In genomic region chr20:23118766-23119165, GRCh38 we compare ENCODE assay signal across 18 cellular contexts. TPM values are rescaled to one million over a fixed set of nuclear protein-coding genes. Genes with fewer than 3 reads are reported as not detected.
"Had no signal": no experiment of that assay in that cellular context is flagged by ENCODE, and none has a peak within 500 bp of the region (broad histone marks: within the 10 kb centered on the region; RNA-seq: fewer than 3 reads in every experiment).

No MANE protein-coding gene starts in this region.

- H3K4me3 Mint-ChIP-seq: activated B cell treated with CpG ODN at 0.5 μM for 24 hours; activated CD4-positive, alpha-beta memory T cell treated with anti-CD3 and anti-CD28 coated beads, Interleukin-2, amount 10 ng/mL, durations not matched to agents 7 days and 5 days; activated naive CD4-positive, alpha-beta T cell treated with anti-CD3 and anti-CD28 coated beads for 36 hours; activated T-cell treated with anti-CD3 and anti-CD28 coated beads, Interleukin-2, amount 50 U/mL, for 4 hours; brain; mesothelial cell of epicardium; natural killer cell treated with Interleukin-12 subunit alpha and Interleukin-12 subunit beta and Interleukin-15 and Interleukin-18, amount 100 ng/mL, for 72 hours; stimulated activated naive CD8-positive, alpha-beta T cell treated with anti-CD3 and anti-CD28 coated beads, Interleukin-15, Interleukin-2, amounts not matched to agents 100 ng/mL and 50 ng/mL, for 24 hours; T-cell; type B pancreatic cell had no signal

- ATAC-seq: activated T-cell treated with anti-CD3 and anti-CD28 coated beads, Interleukin-2, amount 50 U/mL, for 4 hours; gastrocnemius medialis; natural killer cell treated with Interleukin-12 subunit alpha and Interleukin-12 subunit beta and Interleukin-15 and Interleukin-18, amount 100 ng/mL, for 72 hours; T-cell had no signal

- H3K36me3 Mint-ChIP-seq: brain; mesothelial cell of epicardium; natural killer cell treated with Interleukin-12 subunit alpha and Interleukin-12 subunit beta and Interleukin-15 and Interleukin-18, amount 100 ng/mL, for 72 hours; T-cell; type B pancreatic cell had no signal

- H3K4me1 ChIP-seq: colonic mucosa had no signal

- H3K27me3 Mint-ChIP-seq: T-cell had no signal

- H3K9me3 ChIP-seq: colonic mucosa, gastrocnemius medialis had no signal

- H3K36me3 ChIP-seq: colonic mucosa, gastrocnemius medialis had no signal

- H3K9me3 Mint-ChIP-seq: activated B cell treated with CpG ODN at 0.5 μM for 24 hours; activated CD4-positive, alpha-beta memory T cell treated with anti-CD3 and anti-CD28 coated beads, Interleukin-2, amount 10 ng/mL, durations not matched to agents 7 days and 5 days; activated naive CD4-positive, alpha-beta T cell treated with anti-CD3 and anti-CD28 coated beads for 36 hours; activated T-cell treated with anti-CD3 and anti-CD28 coated beads, Interleukin-2, amount 50 U/mL, for 4 hours; mesothelial cell of epicardium; natural killer cell treated with Interleukin-12 subunit alpha and Interleukin-12 subunit beta and Interleukin-15 and Interleukin-18, amount 100 ng/mL, for 72 hours; stimulated activated naive CD8-positive, alpha-beta T cell treated with anti-CD3 and anti-CD28 coated beads, Interleukin-15, Interleukin-2, amounts not matched to agents 100 ng/mL and 50 ng/mL, for 24 hours; T-cell; type B pancreatic cell had no signal

- DNase-seq: activated B cell treated with CpG ODN at 0.5 μM for 24 hours; activated CD4-positive, alpha-beta memory T cell treated with anti-CD3 and anti-CD28 coated beads, Interleukin-2, amount 10 ng/mL, durations not matched to agents 7 days and 5 days; activated CD4-positive, alpha-beta T cell treated with anti-CD3 and anti-CD28 coated beads for 4 hours; activated naive CD4-positive, alpha-beta T cell treated with anti-CD3 and anti-CD28 coated beads for 36 hours; activated T-cell treated with anti-CD3 and anti-CD28 coated beads, Interleukin-2, amount 50 U/mL, for 4 hours; central memory CD4-positive, alpha-beta T cell; colonic mucosa; erythroblast; gastrocnemius medialis; head of caudate nucleus; nucleus accumbens; retina; T-cell had no signal

- H3K27ac ChIP-seq: colonic mucosa had no signal

- H3K27ac Mint-ChIP-seq: activated B cell treated with CpG ODN at 0.5 μM for 24 hours; activated CD4-positive, alpha-beta memory T cell treated with anti-CD3 and anti-CD28 coated beads, Interleukin-2, amount 10 ng/mL, durations not matched to agents 7 days and 5 days; activated naive CD4-positive, alpha-beta T cell treated with anti-CD3 and anti-CD28 coated beads for 36 hours; mesothelial cell of epicardium; natural killer cell treated with Interleukin-12 subunit alpha and Interleukin-12 subunit beta and Interleukin-15 and Interleukin-18, amount 100 ng/mL, for 72 hours; stimulated activated naive CD8-positive, alpha-beta T cell treated with anti-CD3 and anti-CD28 coated beads, Interleukin-15, Interleukin-2, amounts not matched to agents 100 ng/mL and 50 ng/mL, for 24 hours; T-cell; type B pancreatic cell had no signal

- H3K27me3 ChIP-seq: colonic mucosa, gastrocnemius medialis had no signal

- H3K4me1 Mint-ChIP-seq: activated B cell treated with CpG ODN at 0.5 μM for 24 hours; activated CD4-positive, alpha-beta memory T cell treated with anti-CD3 and anti-CD28 coated beads, Interleukin-2, amount 10 ng/mL, durations not matched to agents 7 days and 5 days; T-cell had no signal

- H3K4me3 ChIP-seq: colonic mucosa, gastrocnemius medialis had no signal

RNA-seq across cellular contexts. Expression of gene CD93, which starts 32.6 kb away (rescaled TPM):
- total RNA-seq: activated B cell treated with CpG ODN at 0.5 μM for 24 hours had no signal
